ENCODE assay signal across 12 cellular contexts in the genomic region with DNA sequence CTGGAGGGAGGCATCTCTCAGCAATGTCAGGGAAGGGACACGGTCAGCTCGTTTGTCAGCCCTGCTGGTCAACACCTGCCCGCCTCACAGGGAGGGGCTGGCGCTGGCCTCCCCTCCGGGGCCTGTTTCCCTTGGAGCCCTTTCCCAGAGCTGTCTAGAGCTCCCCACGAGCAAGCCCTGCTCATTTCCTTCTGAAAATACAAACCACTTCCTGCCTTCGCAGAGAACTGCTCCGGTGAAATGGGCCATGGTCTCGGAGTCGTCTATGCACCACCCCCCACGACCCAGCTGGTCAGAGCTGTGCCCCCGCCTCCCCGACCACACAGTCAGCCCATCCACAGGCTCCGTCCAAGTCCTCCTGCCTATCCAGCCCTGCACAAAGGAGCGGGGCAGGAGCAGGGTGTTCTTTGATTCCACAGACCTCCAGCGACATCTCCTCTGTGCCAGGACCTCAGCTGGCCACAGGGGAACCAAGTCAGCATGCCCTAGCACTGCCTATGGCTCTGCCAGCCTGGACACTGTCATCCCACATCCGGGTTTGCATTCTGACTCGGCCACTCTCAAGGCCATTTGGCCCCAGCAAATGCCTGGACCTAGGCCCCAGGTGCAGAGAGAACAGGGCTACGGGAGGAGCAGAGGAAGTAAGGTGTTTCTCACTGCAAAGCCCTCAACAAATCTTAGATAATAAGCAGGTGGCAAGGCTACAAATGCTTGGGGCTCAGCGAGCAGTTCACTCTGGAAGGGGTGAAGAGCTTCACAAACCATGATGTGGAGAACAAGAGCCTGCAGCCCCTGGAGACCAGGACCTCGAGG.
DNase-seq lines count a peak whose midpoint lies in the region; ATAC-seq and TF ChIP-seq lines count a peak whose summit lies in the region.
"Had no signal": no experiment of that assay in that cellular context is flagged by ENCODE, and none has a peak within 500 bp of the region (broad histone marks: within the 10 kb centered on the region; RNA-seq: fewer than 3 reads in every experiment).

No MANE protein-coding gene starts in this region.

- peak overlapping the region; percentile 42 for H3K4me3 ChIP-seq in naive thymus-derived CD4-positive, alpha-beta T cell (ENCODE audit: low read length)
- no peak overlapping the region for H3K4me3 ChIP-seq in foreskin fibroblast (ENCODE audit: low read depth in 1 of 2, low read length in 2 of 2)
- H3K4me3 ChIP-seq: suprapubic skin had no signal

- peaks cover 9 to 26% of the 10 kb centered on the region in 2 donors for H3K4me1 ChIP-seq in naive thymus-derived CD4-positive, alpha-beta T cell (ENCODE audit: control insufficient read depth in 2 of 2, insufficient read depth in 2 of 2, low read length in 2 of 2)
- H3K4me1 ChIP-seq: suprapubic skin had no signal

- H3K27me3 Mint-ChIP-seq in activated T-helper 2 cell treated with anti-CD3 and anti-CD28 coated beads, Interferon-gamma antibody, Interleukin-2, Interleukin-4, amounts not matched to agents 10 μg/mL and 5 μg/mL and 100 μg/mL, durations not matched to agents 14 hours and 24 hours and 36 hours (ENCODE audit: low read depth), result peaks cover 4% of the 10 kb centered on the region
- H3K27me3 Mint-ChIP-seq in naive thymus-derived CD4-positive, alpha-beta T cell, result no peaks in the 10 kb centered on the region

- in situ Hi-C loops in ACHN (cut with HindIII; ENCODE audit: low pct_ligation_motif_present, low pct_unique_long_range_greater_than_20kb, low sequenced_read_pairs), result no loop called here

- POLR2A ChIA-PET in naive thymus-derived CD4-positive, alpha-beta T cell (lab: Charles Lee), result interaction anchor here (0.9 to 1.5 kb wide), 2 partner anchors 53 to 81 kb away, joined by 3 to 12 read pairs; no protein-coding TSS in a partner anchor

- no peaks in the 10 kb centered on the region for H3K27me3 ChIP-seq in naive thymus-derived CD4-positive, alpha-beta T cell (ENCODE audit: control insufficient read depth in 2 of 2, insufficient read depth in 2 of 2, low read length in 2 of 2)

- no peaks in the 10 kb centered on the region for H3K9me3 ChIP-seq in naive thymus-derived CD4-positive, alpha-beta T cell (ENCODE audit: control insufficient read depth in 2 of 3, low read length in 3 of 3)
- H3K9me3 ChIP-seq: suprapubic skin had no signal

- no peaks in the 10 kb centered on the region for H3K36me3 Mint-ChIP-seq in activated T-helper 2 cell treated with anti-CD3 and anti-CD28 coated beads, Interferon-gamma antibody, Interleukin-2, Interleukin-4, amounts not matched to agents 10 μg/mL and 5 μg/mL and 100 μg/mL, durations not matched to agents 14 hours and 24 hours and 36 hours (ENCODE audit: low read depth)
- no peaks in the 10 kb centered on the region for H3K36me3 Mint-ChIP-seq in naive thymus-derived CD4-positive, alpha-beta T cell

- H3K36me3 ChIP-seq in naive thymus-derived CD4-positive, alpha-beta T cell (ENCODE audit: control insufficient read depth in 2 of 3, insufficient read depth in 3 of 3, low read length in 3 of 3), result no peaks in the 10 kb centered on the region
- H3K36me3 ChIP-seq: suprapubic skin had no signal

- CTCF ChIA-PET in naive thymus-derived CD4-positive, alpha-beta T cell (lab: Charles Lee), result interaction anchor here (0.9 to 3.7 kb wide), 2 partner anchors 80 to 83 kb away, joined by 3 to 25 read pairs; a partner anchor contains a TSS

- no peak overlapping the region for H3K4me3 Mint-ChIP-seq in activated T-helper 2 cell treated with anti-CD3 and anti-CD28 coated beads, Interferon-gamma antibody, Interleukin-2, Interleukin-4, amounts not matched to agents 10 μg/mL and 5 μg/mL and 100 μg/mL, durations not matched to agents 14 hours and 24 hours and 36 hours (ENCODE audit: low read depth)
- peak overlapping the region; percentile 55 to 85 (median 76) for H3K4me3 Mint-ChIP-seq in naive thymus-derived CD4-positive, alpha-beta T cell

- peak; percentile 65 for ATAC-seq in naive thymus-derived CD4-positive, alpha-beta T cell
- ATAC-seq in GM21786 (IDR thresholded peaks at IDR 0.05; ENCODE audit: unreplicated experiment) (no peak), HG03442 (IDR thresholded peaks at IDR 0.05; ENCODE audit: unreplicated experiment) (no peak)

- H3K27ac ChIP-seq in naive thymus-derived CD4-positive, alpha-beta T cell (ENCODE audit: low read depth, low read length), result peak overlapping the region; percentile 65
- H3K27ac ChIP-seq: suprapubic skin had no signal

- intact Hi-C loops in activated T-helper 2 cell treated with anti-CD3 and anti-CD28 coated beads, Interferon-gamma antibody, Interleukin-2, Interleukin-4, amounts not matched to agents 10 μg/mL and 5 μg/mL and 100 μg/mL, durations not matched to agents 14 hours and 24 hours and 36 hours (cut with micrococcal nuclease), result loop anchor here (5.0 kb wide), 1 partner anchor 51 kb away; no protein-coding TSS in a partner anchor
- intact Hi-C loops in naive thymus-derived CD4-positive, alpha-beta T cell (cut with micrococcal nuclease), result loop anchor here in 1 of 2 donors (1.0 to 2.0 kb wide), 3 partner anchors 30 to 81 kb away; no protein-coding TSS in a partner anchor

- DNase-seq in GDM1 (lab: John Stamatoyannopoulos, UW) (peak; percentile 20), NCI-H69 (lab: John Stamatoyannopoulos, UW) (peak; percentile 38), ACHN (no peak), foreskin fibroblast (no peak)
- peak; percentile 10 for DNase-seq in activated T-helper 2 cell treated with anti-CD3 and anti-CD28 coated beads, Interferon-gamma antibody, Interleukin-2, Interleukin-4, amounts not matched to agents 10 μg/mL and 5 μg/mL and 100 μg/mL, durations not matched to agents 14 hours and 24 hours and 36 hours (ENCODE audit: low spot score)
- DNase-seq in naive thymus-derived CD4-positive, alpha-beta T cell, result peak in 7 of 9 donors; percentile 31 to 53 (median 49)
- DNase-seq: COR-L47, NCI-H2081 treated with DMSO at 0.1 percent for 48 hours, Right ventricle myocardium superior had no signal

- H3K9me3 Mint-ChIP-seq in activated T-helper 2 cell treated with anti-CD3 and anti-CD28 coated beads, Interferon-gamma antibody, Interleukin-2, Interleukin-4, amounts not matched to agents 10 μg/mL and 5 μg/mL and 100 μg/mL, durations not matched to agents 14 hours and 24 hours and 36 hours, result no peaks in the 10 kb centered on the region
- peaks cover 0 to 3% (median 0%) of the 10 kb centered on the region in 11 donors for H3K9me3 Mint-ChIP-seq in naive thymus-derived CD4-positive, alpha-beta T cell

- peak overlapping the region; percentile 53 for H3K27ac Mint-ChIP-seq in activated T-helper 2 cell treated with anti-CD3 and anti-CD28 coated beads, Interferon-gamma antibody, Interleukin-2, Interleukin-4, amounts not matched to agents 10 μg/mL and 5 μg/mL and 100 μg/mL, durations not matched to agents 14 hours and 24 hours and 36 hours
- peak overlapping the region; percentile 84 to 96 (median 94) for H3K27ac Mint-ChIP-seq in naive thymus-derived CD4-positive, alpha-beta T cell

- no peak for TF ChIP-seq CTCF in foreskin fibroblast (IDR thresholded peaks at IDR 0.05; ENCODE audit: low read depth, low read length)

- peaks cover 19% of the 10 kb centered on the region for H3K4me1 Mint-ChIP-seq in activated T-helper 2 cell treated with anti-CD3 and anti-CD28 coated beads, Interferon-gamma antibody, Interleukin-2, Interleukin-4, amounts not matched to agents 10 μg/mL and 5 μg/mL and 100 μg/mL, durations not matched to agents 14 hours and 24 hours and 36 hours (ENCODE audit: low read depth)
- H3K4me1 Mint-ChIP-seq in naive thymus-derived CD4-positive, alpha-beta T cell, result peaks cover 30 to 59% (median 51%) of the 10 kb centered on the region in 7 donors

Comparison
In these comparisons a context has a peak if more than half of its experiments do, and no peak if none do; other contexts are left out.
1. DNase-seq: peak in GDM1 (single experiment), NCI-H69 (single experiment), activated T-helper 2 cell treated with anti-CD3 and anti-CD28 coated beads, Interferon-gamma antibody, Interleukin-2, Interleukin-4, amounts not matched to agents 10 μg/mL and 5 μg/mL and 100 μg/mL, durations not matched to agents 14 hours and 24 hours and 36 hours (single experiment) and naive thymus-derived CD4-positive, alpha-beta T cell (7 of 9); none in ACHN (single experiment) and foreskin fibroblast (0 of 2).